ENCODE assay signal across 16 cellular contexts in the genomic region with DNA sequence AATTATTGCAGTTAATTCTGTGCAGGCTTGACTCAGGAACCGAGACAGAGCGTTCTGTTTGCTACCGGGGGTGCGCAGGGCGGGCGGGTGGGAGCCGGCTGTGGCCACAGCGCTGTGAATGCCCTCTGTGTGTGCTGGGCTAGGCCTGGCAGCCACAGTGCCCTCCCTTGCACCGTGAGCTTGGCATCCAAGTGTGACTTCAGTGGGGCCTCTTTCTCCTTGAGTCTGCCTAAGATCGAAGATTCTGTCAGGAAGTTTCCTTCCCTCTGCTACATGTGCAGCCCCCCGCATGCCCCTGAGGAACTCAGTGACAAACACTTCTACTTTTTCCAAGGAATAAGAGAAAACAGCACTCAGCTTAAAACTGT. TPM values are rescaled to one million over a fixed set of nuclear protein-coding genes. Genes with fewer than 3 reads are reported as not detected.
"Had no signal": no experiment of that assay in that cellular context is flagged by ENCODE, and none has a peak within 500 bp of the region (broad histone marks: within the 10 kb centered on the region; RNA-seq: fewer than 3 reads in every experiment).

No MANE protein-coding gene starts in this region.

- H3K27ac ChIP-seq: parathyroid adenoma had no signal

- H3K4me3 Mint-ChIP-seq: activated naive CD4-positive, alpha-beta T cell treated with anti-CD3 and anti-CD28 coated beads, Interleukin-2, amount 10 ng/mL, durations not matched to agents 7 days and 5 days; brain; stimulated activated effector memory CD8-positive, alpha-beta T cell treated with anti-CD3 and anti-CD28 coated beads, Interleukin-12 subunit alpha, Interleukin-12 subunit beta, amount 100 ng/mL, for 72 hours; T-helper 1 cell treated with Interleukin-12 subunit alpha and Interleukin-12 subunit beta and Interleukin-4 antibody, amounts not matched to agents 30 μg/mL and 1 μg/mL, for 36 hours had no signal

- DNase-seq: activated CD4-positive, alpha-beta T cell treated with anti-CD3 and anti-CD28 coated beads, Interleukin-2, amount 50 U/mL, for 1 hour; activated CD4-positive, CD25-positive, alpha-beta regulatory T cell; activated naive CD4-positive, alpha-beta T cell treated with anti-CD3 and anti-CD28 coated beads, Interleukin-2, amount 10 ng/mL, durations not matched to agents 7 days and 5 days; activated T-cell treated with anti-CD3 and anti-CD28 coated beads for 4 hours; cerebellar nuclear complex; retina had no signal

- H3K36me3 Mint-ChIP-seq: activated naive CD4-positive, alpha-beta T cell treated with anti-CD3 and anti-CD28 coated beads, Interleukin-2, amount 10 ng/mL, durations not matched to agents 7 days and 5 days; brain; stimulated activated effector memory CD8-positive, alpha-beta T cell treated with anti-CD3 and anti-CD28 coated beads, Interleukin-12 subunit alpha, Interleukin-12 subunit beta, amount 100 ng/mL, for 72 hours had no signal

- H3K9me3 Mint-ChIP-seq: activated naive CD4-positive, alpha-beta T cell treated with anti-CD3 and anti-CD28 coated beads, Interleukin-2, amount 10 ng/mL, durations not matched to agents 7 days and 5 days; activated T-helper 2 cell treated with anti-CD3 and anti-CD28 coated beads, Interferon-gamma antibody, Interleukin-2, Interleukin-4, amounts not matched to agents 10 μg/mL and 5 μg/mL and 100 μg/mL, durations not matched to agents 14 hours and 24 hours and 36 hours; stimulated activated effector memory CD8-positive, alpha-beta T cell treated with anti-CD3 and anti-CD28 coated beads, Interleukin-12 subunit alpha, Interleukin-12 subunit beta, amount 100 ng/mL, for 72 hours; T-helper 1 cell treated with Interleukin-12 subunit alpha and Interleukin-12 subunit beta and Interleukin-4 antibody, amounts not matched to agents 30 μg/mL and 1 μg/mL, for 36 hours had no signal

- ATAC-seq: left lobe of liver; stimulated activated effector memory CD8-positive, alpha-beta T cell treated with anti-CD3 and anti-CD28 coated beads, Interleukin-12 subunit alpha, Interleukin-12 subunit beta, amount 100 ng/mL, for 72 hours had no signal

- H3K27ac Mint-ChIP-seq: activated naive CD4-positive, alpha-beta T cell treated with anti-CD3 and anti-CD28 coated beads, Interleukin-2, amount 10 ng/mL, durations not matched to agents 7 days and 5 days; activated T-helper 2 cell treated with anti-CD3 and anti-CD28 coated beads, Interferon-gamma antibody, Interleukin-2, Interleukin-4, amounts not matched to agents 10 μg/mL and 5 μg/mL and 100 μg/mL, durations not matched to agents 14 hours and 24 hours and 36 hours; stimulated activated effector memory CD8-positive, alpha-beta T cell treated with anti-CD3 and anti-CD28 coated beads, Interleukin-12 subunit alpha, Interleukin-12 subunit beta, amount 100 ng/mL, for 72 hours had no signal

RNA-seq across cellular contexts. Expression of gene KCNE2, which starts 19.8 kb away (rescaled TPM):
- total RNA-seq: activated CD8-positive, alpha-beta memory T cell treated with anti-CD3 and anti-CD28 coated beads for 36 hours; activated T-helper 2 cell treated with anti-CD3 and anti-CD28 coated beads, Interferon-gamma antibody, Interleukin-2, Interleukin-4, amounts not matched to agents 10 μg/mL and 5 μg/mL and 100 μg/mL, durations not matched to agents 14 hours and 24 hours and 36 hours; dermis microvascular lymphatic vessel endothelial cell; left lobe of liver; subcutaneous adipose tissue; urinary bladder had no signal
